ENCODE assay signal across 8 cellular contexts in genomic region chr11:118530683-118531596, GRCh38. TPM values are rescaled to one million over a fixed set of nuclear protein-coding genes. Genes with fewer than 3 reads are reported as not detected.
DNase-seq lines count a peak whose midpoint lies in the region; ATAC-seq and TF ChIP-seq lines count a peak whose summit lies in the region.

Gene TMEM25 (plus strand): TSS chr11:118531192. CDS start chr11:118531802, 610 bp downstream.

- H3K27me3 ChIP-seq in mononuclear cell (ENCODE audit: insufficient read depth, low read length) = peaks cover 3% of the 10 kb centered on the region

- DNase-seq in NCI-H748 (lab: John Stamatoyannopoulos, UW; ENCODE audit: unreplicated experiment) (peak; percentile 79), epidermal melanocyte (ENCODE audit: insufficient read length, low spot score) (peak; percentile 71), LoVo (ENCODE audit: low spot score) (no peak)
- peak; percentile 34 for DNase-seq in activated CD8-positive, alpha-beta memory T cell treated with anti-CD3 and anti-CD28 coated beads, Interleukin-2, amount 50 U/mL, for 24 hours (ENCODE audit: extremely low read depth)
- peak; percentile 65 to 67 for DNase-seq in stimulated activated CD8-positive, alpha-beta memory T cell treated with anti-CD3 and anti-CD28 coated beads, Interleukin-15, amount 100 ng/mL, for 48 hours (ENCODE audit: low read depth in 2 of 2)

- TF ChIP-seq CTCF in GM12875 (IDR thresholded peaks at IDR 0.05; ENCODE audit: borderline replicate concordance, insufficient read depth, low read depth, low read length) = no peak

- peak; percentile 57 for ATAC-seq in HG02840 (IDR thresholded peaks at IDR 0.05; ENCODE audit: low FRiP score, unreplicated experiment)

- peaks cover 25% of the 10 kb centered on the region for H3K4me1 ChIP-seq in mononuclear cell (ENCODE audit: insufficient read depth, low read length)

- H3K9me3 ChIP-seq in mononuclear cell (ENCODE audit: low read depth, low read length) = no peaks in the 10 kb centered on the region

- H3K4me3 ChIP-seq in GM12875 (ENCODE audit: low read depth, low read length) (peak within 1 kb of the TSS; percentile 80), mononuclear cell (ENCODE audit: low read length) (peak within 1 kb of the TSS; percentile 63)

RNA-seq across cellular contexts. Expression of gene TMEM25, which starts in this region (rescaled TPM):
- 8.9 TPM for total RNA-seq in mononuclear cell
